In genomic region chr1:111199881-111200801, GRCh38 we compare ENCODE assay signal across 1 cellular context.
TF ChIP-seq lines count a peak whose summit lies in the region.

TSS of gene DENND2D (minus strand) at chr1:111200646. CDS start at chr1:111200459, 187 bp downstream.

TF ChIP-seq in GM12878, 131 proteins besides CTCF, POLR2A, EP300 and RAD21 (continued from another document and continues in another):
- TF ChIP-seq RCOR1 (conservative IDR thresholded peaks at IDR 0.05; ENCODE audit: low read depth, low read length) (no peak), PKNOX1 (IDR thresholded peaks at IDR 0.05) (peak; percentile 75), ZNF384 (IDR thresholded peaks at IDR 0.05; ENCODE audit: borderline replicate concordance, low read depth, low read length) (no peak), E2F4 (IDR thresholded peaks at IDR 0.05; ENCODE audit: low read depth, low read length) (no peak), TAF1 (IDR thresholded peaks at IDR 0.05; ENCODE audit: borderline replicate concordance, low read depth, low read length) (peak; percentile 83; the same call in 1 of the 2 replicates), IKZF2 (IDR thresholded peaks at IDR 0.05) (peak; percentile 52 to 62; a peak in 3 of 4 replicates), IKZF1 (conservative IDR thresholded peaks at IDR 0.05) (peak; percentile 85), LARP7 (IDR thresholded peaks at IDR 0.05) (peak; percentile 90; the same call in 1 of the 2 replicates), ZSCAN29 (IDR thresholded peaks at IDR 0.05) (no peak), ZBTB11 (CRISPR knock-in tag; IDR thresholded peaks at IDR 0.05) (no peak), CBX5 (IDR thresholded peaks at IDR 0.05; ENCODE audit: low read depth) (no peak), USF2 (IDR thresholded peaks at IDR 0.05; ENCODE audit: borderline replicate concordance, low read depth, low read length) (peak; percentile 95), SMARCA5 (IDR thresholded peaks at IDR 0.05) (no peak), POLR2AphosphoS2 (IDR thresholded peaks at IDR 0.05; ENCODE audit: low read depth, low read length) (peak; percentile 97), ATF3 (IDR thresholded peaks at IDR 0.05; ENCODE audit: borderline replicate concordance, extremely low read depth, low read depth, low read length) (peak; percentile 90), PAX8 (IDR thresholded peaks at IDR 0.05) (0 out of 2 replicates have a peak, but pooled peaks have one; percentile 46), EED (IDR thresholded peaks at IDR 0.05; ENCODE audit: low read depth) (0 out of 2 replicates have a peak, but pooled peaks have one; percentile 9), RUNX3 (IDR thresholded peaks at IDR 0.05; ENCODE audit: low read length) (no peak), CREB1 (IDR thresholded peaks at IDR 0.05; ENCODE audit: low read depth) (no peak), FOS (IDR thresholded peaks at IDR 0.05; ENCODE audit: borderline replicate concordance, extremely low read depth, insufficient read length) (peak; percentile 56), IRF5 (IDR thresholded peaks at IDR 0.05; ENCODE audit: borderline replicate concordance) (no peak), ZNF24 (IDR thresholded peaks at IDR 0.05) (no peak), ZNF687 (IDR thresholded peaks at IDR 0.05) (peak; percentile 98), SKIL (IDR thresholded peaks at IDR 0.05; ENCODE audit: low read depth, poor library complexity, severe bottlenecking) (peak; percentile 39), ZBED1 (IDR thresholded peaks at IDR 0.05; ENCODE audit: borderline replicate concordance) (peak; percentile 87), MEF2B (IDR thresholded peaks at IDR 0.05; ENCODE audit: partially characterized antibody, poor library complexity, severe bottlenecking) (peak; percentile 82), GABPA (IDR thresholded peaks at IDR 0.05; ENCODE audit: low read depth) (no peak), BACH1 (IDR thresholded peaks at IDR 0.05; ENCODE audit: borderline replicate concordance) (peak; percentile 3; the same call in 1 of the 2 replicates), MEF2A (IDR thresholded peaks at IDR 0.05; ENCODE audit: insufficient read depth, low read depth, low read length) (no peak), E4F1 (IDR thresholded peaks at IDR 0.05; ENCODE audit: borderline replicate concordance, partially characterized antibody) (peak; percentile 65), IRF4 (IDR thresholded peaks at IDR 0.05; ENCODE audit: low read depth, low read length) (no peak), SMC3 (IDR thresholded peaks at IDR 0.05; ENCODE audit: borderline replicate concordance, low read length) (no peak), FOXK2 (IDR thresholded peaks at IDR 0.05) (no peak), MYB (IDR thresholded peaks at IDR 0.05; ENCODE audit: borderline replicate concordance, low read depth, low read length) (peak; percentile 27; the same call in 1 of the 2 replicates), DPF2 (IDR thresholded peaks at IDR 0.05) (peak; percentile 49; the same call in 1 of the 2 replicates), HCFC1 (IDR thresholded peaks at IDR 0.05; ENCODE audit: low read length) (no peak), SREBF1 (IDR thresholded peaks at IDR 0.05; ENCODE audit: low read length) (no peak), IRF3 (IDR thresholded peaks at IDR 0.05) (no peak), KAT2A (conservative IDR thresholded peaks at IDR 0.05; ENCODE audit: control insufficient read depth, low read depth, low read length) (no peak), MXI1 (IDR thresholded peaks at IDR 0.05; ENCODE audit: low read depth, low read length) (peak; percentile 89), JUNB (IDR thresholded peaks at IDR 0.05) (no peak), SUZ12 (IDR thresholded peaks at IDR 0.05; ENCODE audit: unreplicated experiment) (no peak), ESRRA (IDR thresholded peaks at IDR 0.05; ENCODE audit: low read length) (no peak), ETV6 (conservative IDR thresholded peaks at IDR 0.05 in 1 of 2, IDR thresholded peaks at IDR 0.05 in 1 of 2; ENCODE audit: borderline replicate concordance in 1 of 2, low read depth in 1 of 2) (no peak), NFYA (IDR thresholded peaks at IDR 0.05; ENCODE audit: borderline replicate concordance, low read depth, low read length) (no peak)
